Comparison of ENCODE assay signal across 1 cellular context in the genomic region with DNA sequence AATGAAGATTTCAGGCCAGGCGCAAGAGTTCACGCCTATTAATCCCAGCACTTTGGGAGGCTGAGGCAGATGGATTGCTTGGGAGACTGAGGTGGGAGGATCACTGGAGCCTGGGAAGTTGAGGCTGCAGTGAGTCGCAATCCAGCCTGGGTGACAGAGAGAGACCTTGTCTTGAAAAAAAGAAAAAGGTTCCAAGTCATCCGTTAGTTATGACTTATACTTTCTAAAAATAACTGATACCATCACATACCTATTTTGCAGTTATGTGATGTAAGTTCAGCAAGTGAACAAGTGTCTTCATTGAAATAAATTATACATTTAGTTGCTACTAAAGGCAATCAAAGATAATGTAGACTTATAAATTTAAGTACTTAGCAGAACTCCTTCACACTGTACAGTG.
TF ChIP-seq lines count a peak whose summit lies in the region.

No MANE protein-coding gene starts in this region.

TF ChIP-seq in IMR-90, 13 proteins besides CTCF, POLR2A, EP300 and RAD21 (continued from another document):
- TF ChIP-seq RCOR1 (IDR thresholded peaks at IDR 0.05; ENCODE audit: insufficient replicate concordance, low read length) (no peak), NFE2L2 (IDR thresholded peaks at IDR 0.05; ENCODE audit: low read depth, low read length) (no peak), CEBPB (IDR thresholded peaks at IDR 0.05; ENCODE audit: low read depth, low read length) (no peak), SMC3 (IDR thresholded peaks at IDR 0.05; ENCODE audit: low read depth, low read length) (no peak), BHLHE40 (IDR thresholded peaks at IDR 0.05; ENCODE audit: low read depth, low read length) (no peak), CHD1 (IDR thresholded peaks at IDR 0.05; ENCODE audit: low read depth, low read length) (no peak), RFX5 (IDR thresholded peaks at IDR 0.05; ENCODE audit: low read depth, low read length) (no peak), MXI1 (IDR thresholded peaks at IDR 0.05; ENCODE audit: borderline replicate concordance, low read depth, low read length) (no peak), MAZ (IDR thresholded peaks at IDR 0.05; ENCODE audit: borderline replicate concordance, low read depth, low read length) (no peak), FOS (IDR thresholded peaks at IDR 0.05; ENCODE audit: low read depth, low read length) (no peak)
- TF ChIP-seq, protein P1, sequence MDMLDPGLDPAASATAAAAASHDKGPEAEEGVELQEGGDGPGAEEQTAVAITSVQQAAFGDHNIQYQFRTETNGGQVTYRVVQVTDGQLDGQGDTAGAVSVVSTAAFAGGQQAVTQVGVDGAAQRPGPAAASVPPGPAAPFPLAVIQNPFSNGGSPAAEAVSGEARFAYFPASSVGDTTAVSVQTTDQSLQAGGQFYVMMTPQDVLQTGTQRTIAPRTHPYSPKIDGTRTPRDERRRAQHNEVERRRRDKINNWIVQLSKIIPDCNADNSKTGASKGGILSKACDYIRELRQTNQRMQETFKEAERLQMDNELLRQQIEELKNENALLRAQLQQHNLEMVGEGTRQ (IDR thresholded peaks at IDR 0.05; ENCODE audit: low read depth, low read length) = no peak
- TF ChIP-seq, protein P2, sequence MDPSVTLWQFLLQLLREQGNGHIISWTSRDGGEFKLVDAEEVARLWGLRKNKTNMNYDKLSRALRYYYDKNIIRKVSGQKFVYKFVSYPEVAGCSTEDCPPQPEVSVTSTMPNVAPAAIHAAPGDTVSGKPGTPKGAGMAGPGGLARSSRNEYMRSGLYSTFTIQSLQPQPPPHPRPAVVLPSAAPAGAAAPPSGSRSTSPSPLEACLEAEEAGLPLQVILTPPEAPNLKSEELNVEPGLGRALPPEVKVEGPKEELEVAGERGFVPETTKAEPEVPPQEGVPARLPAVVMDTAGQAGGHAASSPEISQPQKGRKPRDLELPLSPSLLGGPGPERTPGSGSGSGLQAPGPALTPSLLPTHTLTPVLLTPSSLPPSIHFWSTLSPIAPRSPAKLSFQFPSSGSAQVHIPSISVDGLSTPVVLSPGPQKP (IDR thresholded peaks at IDR 0.05; ENCODE audit: borderline replicate concordance, low read depth, low read length) = no peak
